ENCODE assay signal across 27 cellular contexts in the genomic region with DNA sequence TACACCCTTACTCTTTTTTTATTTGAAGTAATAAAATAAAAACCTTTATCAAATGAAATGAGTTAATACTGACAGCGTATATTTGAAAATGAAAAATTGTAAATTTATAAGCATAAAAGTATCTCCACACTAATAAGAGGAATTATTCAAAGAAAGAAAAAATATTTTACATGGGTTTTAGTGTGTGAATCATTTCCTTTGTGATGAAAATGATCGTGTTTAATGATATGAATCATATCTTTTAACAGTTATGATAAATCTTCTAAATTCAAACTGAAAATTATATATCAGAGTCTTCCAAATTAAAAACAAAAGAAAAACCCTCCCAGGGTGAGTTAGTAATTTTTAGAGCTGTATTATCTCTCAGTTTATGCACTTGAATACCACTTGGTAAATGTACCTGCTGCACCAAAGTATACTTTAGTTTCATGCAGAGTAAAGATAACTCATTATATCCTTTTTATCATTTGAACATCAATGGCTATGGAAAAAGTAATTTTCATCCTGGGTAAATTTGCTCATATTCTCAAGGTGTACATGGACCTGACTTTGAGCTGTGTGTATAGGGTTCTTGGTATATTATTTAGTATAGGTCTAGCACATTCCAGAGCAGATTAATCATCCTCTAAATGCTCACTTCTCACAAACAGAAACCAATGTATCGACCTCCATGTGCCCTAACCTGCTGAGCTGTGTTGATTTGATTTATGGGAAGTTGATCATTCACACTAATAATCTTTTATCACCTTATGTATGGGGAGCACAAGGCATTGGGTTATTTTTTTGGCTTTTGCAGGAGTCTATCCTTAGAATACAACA.
DNase-seq lines count a peak whose midpoint lies in the region; FAIRE-seq and TF ChIP-seq lines count a peak whose summit lies in the region.
"Had no signal": no experiment of that assay in that cellular context is flagged by ENCODE, and none has a peak within 500 bp of the region (broad histone marks: within the 10 kb centered on the region; RNA-seq: fewer than 3 reads in every experiment).

No MANE protein-coding gene starts in this region.

- peak overlapping the region; percentile 63 for H3K4me2 ChIP-seq in mammary epithelial cell (ENCODE audit: insufficient read depth, low read depth, low read length)
- peak overlapping the region; percentile 80 for H3K4me2 ChIP-seq in keratinocyte (ENCODE audit: control insufficient read depth, extremely low read depth, insufficient read depth, low read depth, low read length)
- H3K4me2 ChIP-seq: BLaER1 treated with 17β-estradiol and CSF1 and Interleukin-3, amounts not matched to agents 10 nM and 100 nM; KMS-11 had no signal

- dilution Hi-C loops in mammary epithelial cell (cut with HindIII; ENCODE audit: low sequenced_read_pairs): no loop called here
- dilution Hi-C loops in keratinocyte (cut with MboI; ENCODE audit: extremely low pct_ligation_motif_present, low sequenced_read_pairs): no loop called here

- FAIRE-seq in HTR-8/SVneo (lab: Jason Lieb, UNC): no peak
- no peak for FAIRE-seq in keratinocyte (lab: Jason Lieb, UNC)
- FAIRE-seq in urothelium cell line (lab: Jason Lieb, UNC): no peak
- FAIRE-seq: colon had no signal

- H2AFZ ChIP-seq in mammary epithelial cell (ENCODE audit: low read depth, low read length): no peak overlapping the region
- no peak overlapping the region for H2AFZ ChIP-seq in keratinocyte (ENCODE audit: control insufficient read depth, low read length)

- H3K36me3 ChIP-seq in mammary epithelial cell (ENCODE audit: insufficient read depth, low read length) (no peaks in the 10 kb centered on the region), keratinocyte (ENCODE audit: control insufficient read depth in 2 of 2, extremely low read depth in 1 of 2, insufficient read depth in 2 of 2, low read length in 2 of 2) (no peaks in the 10 kb centered on the region), prostate gland (no peaks in the 10 kb centered on the region)
- H3K36me3 ChIP-seq: BLaER1 treated with 17β-estradiol and CSF1 and Interleukin-3, amounts not matched to agents 10 nM and 100 nM; heart left ventricle; lower lobe of right lung; transverse colon had no signal

- H3K36me3 Mint-ChIP-seq in activated CD4-positive, alpha-beta T cell treated with anti-CD3 and anti-CD28 coated beads, Interleukin-2, amount 10 ng/mL, durations not matched to agents 7 days and 5 days (ENCODE audit: low read depth): no peaks in the 10 kb centered on the region
- H3K36me3 Mint-ChIP-seq: activated naive CD4-positive, alpha-beta T cell treated with anti-CD3 and anti-CD28 coated beads, Interleukin-2, amount 50 U/mL, for 24 hours; stimulated activated memory B cell treated with anti-CD40 and anti-IgM and Interleukin-4, amounts not matched to agents 10 μg/mL and 1 μg/mL and 100 μg/mL, for 72 hours had no signal

- DNase-seq in ELR (ENCODE audit: low read depth) (peak; percentile 72), HTR-8/SVneo (ENCODE audit: insufficient read length, low spot score) (peak; percentile 10), mammary epithelial cell (peak; percentile 46), keratinocyte (ENCODE audit: low read depth, low spot score) (peak; percentile 19), prostate gland (ENCODE audit: low spot score) (no peak), urothelium cell line (ENCODE audit: low spot score) (no peak), GOT3 (lab: John Stamatoyannopoulos, UW) (no peak)
- no peak for DNase-seq in activated CD4-positive, alpha-beta T cell treated with anti-CD3 and anti-CD28 coated beads, Interleukin-2, amount 10 ng/mL, durations not matched to agents 7 days and 5 days
- DNase-seq: amniotic stem cell; effector CD4-positive, alpha-beta T cell; heart left ventricle; lower lobe of right lung; naive thymus-derived CD8-positive, alpha-beta T cell; NCI-H1436 treated with DMSO at 0.1 percent for 48 hours; NCI-H2081 treated with DMSO at 0.1 percent for 48 hours; NCI-H345; nucleus accumbens; SHP77 treated with DMSO at 0.1 percent for 48 hours; transverse colon had no signal

- H3K27ac Mint-ChIP-seq in activated CD4-positive, alpha-beta T cell treated with anti-CD3 and anti-CD28 coated beads, Interleukin-2, amount 10 ng/mL, durations not matched to agents 7 days and 5 days: no peak overlapping the region
- H3K27ac Mint-ChIP-seq: activated naive CD4-positive, alpha-beta T cell treated with anti-CD3 and anti-CD28 coated beads, Interleukin-2, amount 50 U/mL, for 24 hours; activated T-helper 2 cell treated with anti-CD3 and anti-CD28 coated beads, Interferon-gamma antibody, Interleukin-2, Interleukin-4, amounts not matched to agents 10 μg/mL and 5 μg/mL and 100 μg/mL, durations not matched to agents 14 hours and 24 hours and 36 hours; naive thymus-derived CD8-positive, alpha-beta T cell; stimulated activated memory B cell treated with anti-CD40 and anti-IgM and Interleukin-4, amounts not matched to agents 10 μg/mL and 1 μg/mL and 100 μg/mL, for 72 hours; T-helper 2 cell treated with Interferon-gamma antibody and Interleukin-4, amounts not matched to agents 5 μg/mL and 100 μg/mL, for 36 hours had no signal

- H3K9me3 ChIP-seq in mammary epithelial cell (replicated peaks; ENCODE audit: insufficient read depth, low read length): no peaks in the 10 kb centered on the region
- H3K9me3 ChIP-seq in keratinocyte (ENCODE audit: control insufficient read depth, low read depth, low read length): no peaks in the 10 kb centered on the region
- H3K9me3 ChIP-seq in prostate gland: no peaks in the 10 kb centered on the region
- H3K9me3 ChIP-seq: BLaER1 treated with 17β-estradiol and CSF1 and Interleukin-3, amounts not matched to agents 10 nM and 100 nM; lower lobe of right lung; transverse colon had no signal

- in situ Hi-C loops in mammary epithelial cell (cut with MboI; ENCODE audit: low sequenced_read_pairs in 2 of 2): no loop called here

- no peaks in the 10 kb centered on the region for H3K9me1 ChIP-seq in keratinocyte (ENCODE audit: control insufficient read depth, extremely low read depth, insufficient read depth, low read length)

- no peaks in the 10 kb centered on the region for H3K27me3 ChIP-seq in mammary epithelial cell (ENCODE audit: insufficient read depth, low read length)
- H3K27me3 ChIP-seq in keratinocyte (ENCODE audit: control insufficient read depth, extremely low read depth, insufficient read depth, low read length): no peaks in the 10 kb centered on the region
- H3K27me3 ChIP-seq in prostate gland (replicated peaks; ENCODE audit: insufficient read depth): no peaks in the 10 kb centered on the region
- H3K27me3 ChIP-seq: BLaER1 treated with 17β-estradiol and CSF1 and Interleukin-3, amounts not matched to agents 10 nM and 100 nM; heart left ventricle; transverse colon had no signal

- no peak overlapping the region for H3K9ac ChIP-seq in mammary epithelial cell (ENCODE audit: insufficient read depth, low read length)
- H3K9ac ChIP-seq in keratinocyte (ENCODE audit: control insufficient read depth, extremely low read depth, insufficient read depth, low read length): no peak overlapping the region
- H3K9ac ChIP-seq: BLaER1 treated with 17β-estradiol and CSF1 and Interleukin-3, amounts not matched to agents 10 nM and 100 nM; KMS-11 had no signal

- no peak for TF ChIP-seq CTCF in mammary epithelial cell (conservative IDR thresholded peaks at IDR 0.05 in 1 of 2, IDR thresholded peaks at IDR 0.05 in 1 of 2; ENCODE audit: extremely low read depth in 1 of 2, insufficient read depth in 1 of 2, low read depth in 1 of 2, low read length in 2 of 2)
- no peak for TF ChIP-seq CTCF in keratinocyte (optimal IDR thresholded peaks at IDR 0.05 in 1 of 3, IDR thresholded peaks at IDR 0.05 in 1 of 3, conservative IDR thresholded peaks at IDR 0.05 in 1 of 3; ENCODE audit: extremely low read depth in 1 of 3, insufficient read depth in 2 of 3, low read length in 3 of 3)
- TF ChIP-seq CTCF in prostate gland (IDR thresholded peaks at IDR 0.05): no peak

- H3K4me3 Mint-ChIP-seq in activated CD4-positive, alpha-beta T cell treated with anti-CD3 and anti-CD28 coated beads, Interleukin-2, amount 10 ng/mL, durations not matched to agents 7 days and 5 days: no peak overlapping the region
- H3K4me3 Mint-ChIP-seq: activated naive CD4-positive, alpha-beta T cell treated with anti-CD3 and anti-CD28 coated beads, Interleukin-2, amount 50 U/mL, for 24 hours; naive thymus-derived CD8-positive, alpha-beta T cell; stimulated activated memory B cell treated with anti-CD40 and anti-IgM and Interleukin-4, amounts not matched to agents 10 μg/mL and 1 μg/mL and 100 μg/mL, for 72 hours; T-helper 2 cell treated with Interferon-gamma antibody and Interleukin-4, amounts not matched to agents 5 μg/mL and 100 μg/mL, for 36 hours had no signal

- H3K9me3 Mint-ChIP-seq in activated CD4-positive, alpha-beta T cell treated with anti-CD3 and anti-CD28 coated beads, Interleukin-2, amount 10 ng/mL, durations not matched to agents 7 days and 5 days: no peaks in the 10 kb centered on the region
- H3K9me3 Mint-ChIP-seq: activated T-helper 2 cell treated with anti-CD3 and anti-CD28 coated beads, Interferon-gamma antibody, Interleukin-2, Interleukin-4, amounts not matched to agents 10 μg/mL and 5 μg/mL and 100 μg/mL, durations not matched to agents 14 hours and 24 hours and 36 hours; stimulated activated memory B cell treated with anti-CD40 and anti-IgM and Interleukin-4, amounts not matched to agents 10 μg/mL and 1 μg/mL and 100 μg/mL, for 72 hours; T-helper 2 cell treated with Interferon-gamma antibody and Interleukin-4, amounts not matched to agents 5 μg/mL and 100 μg/mL, for 36 hours had no signal

- H3K27ac ChIP-seq in mammary epithelial cell (ENCODE audit: insufficient read depth, low read depth, low read length): peak overlapping the region; percentile 51
- H3K27ac ChIP-seq in keratinocyte (ENCODE audit: control insufficient read depth, insufficient read depth, low read length): peak overlapping the region; percentile 38
- no peak overlapping the region for H3K27ac ChIP-seq in prostate gland
- H3K27ac ChIP-seq: BLaER1 treated with 17β-estradiol and CSF1 and Interleukin-3, amounts not matched to agents 10 nM and 100 nM; heart left ventricle; KMS-11; lower lobe of right lung; skin epidermis; transverse colon had no signal

- H4K20me1 ChIP-seq in mammary epithelial cell (ENCODE audit: insufficient read depth, low read length): no peaks in the 10 kb centered on the region
- no peaks in the 10 kb centered on the region for H4K20me1 ChIP-seq in keratinocyte (ENCODE audit: control insufficient read depth, extremely low read depth, insufficient read depth, low read length)
- H4K20me1 ChIP-seq: BLaER1 treated with 17β-estradiol and CSF1 and Interleukin-3, amounts not matched to agents 10 nM and 100 nM had no signal

- H3K79me2 ChIP-seq in mammary epithelial cell (ENCODE audit: insufficient read depth, low read length) (no peaks in the 10 kb centered on the region), keratinocyte (ENCODE audit: control insufficient read depth, insufficient read depth, low read length) (no peaks in the 10 kb centered on the region)

- POLR2A ChIA-PET in activated CD4-positive, alpha-beta T cell treated with anti-CD3 and anti-CD28 coated beads, Interleukin-2, amount 10 ng/mL, durations not matched to agents 7 days and 5 days (lab: Charles Lee): no interaction called here

- WGBS in mammary epithelial cell (ENCODE audit: low coverage, missing lambda C conversion rate): 27% methylated on average over 3 of the region's 3 CpGs
- 54% methylated on average over 3 of the region's 3 CpGs for WGBS in prostate gland

- TF ChIP-seq POLR2A in prostate gland (IDR thresholded peaks at IDR 0.05): no peak

- H3K4me1 Mint-ChIP-seq in activated CD4-positive, alpha-beta T cell treated with anti-CD3 and anti-CD28 coated beads, Interleukin-2, amount 10 ng/mL, durations not matched to agents 7 days and 5 days: no peaks in the 10 kb centered on the region
- H3K4me1 Mint-ChIP-seq: activated naive CD4-positive, alpha-beta T cell treated with anti-CD3 and anti-CD28 coated beads, Interleukin-2, amount 50 U/mL, for 24 hours; naive thymus-derived CD8-positive, alpha-beta T cell; stimulated activated memory B cell treated with anti-CD40 and anti-IgM and Interleukin-4, amounts not matched to agents 10 μg/mL and 1 μg/mL and 100 μg/mL, for 72 hours had no signal

- H3K4me3 ChIP-seq in mammary epithelial cell (replicated peaks in 1 of 3; ENCODE audit: insufficient read depth in 1 of 3, low read depth in 2 of 3, low read length in 3 of 3) (peak overlapping the region in 2 of 3 experiments; percentile 6), keratinocyte (ENCODE audit: control insufficient read depth in 2 of 3, extremely low read depth in 1 of 3, insufficient read depth in 2 of 3, low read depth in 1 of 3, low read length in 3 of 3) (peak overlapping the region in 1 of 3 experiments; percentile 57), prostate gland (no peak overlapping the region)
- H3K4me3 ChIP-seq: BLaER1 treated with 17β-estradiol and CSF1 and Interleukin-3, amounts not matched to agents 10 nM and 100 nM; heart left ventricle; lower lobe of right lung; skin epidermis; transverse colon had no signal

- no TSS peak for BruUV-seq in mammary epithelial cell (replicated peaks; lab: Mats Ljungman, UMichigan)

- CTCF ChIA-PET in mammary epithelial cell (lab: Charles Lee; ENCODE audit: low non-redundant PET): no interaction called here
- CTCF ChIA-PET in activated CD4-positive, alpha-beta T cell treated with anti-CD3 and anti-CD28 coated beads, Interleukin-2, amount 10 ng/mL, durations not matched to agents 7 days and 5 days (lab: Charles Lee): no interaction called here

- no peaks in the 10 kb centered on the region for H3K27me3 Mint-ChIP-seq in activated CD4-positive, alpha-beta T cell treated with anti-CD3 and anti-CD28 coated beads, Interleukin-2, amount 10 ng/mL, durations not matched to agents 7 days and 5 days
- H3K27me3 Mint-ChIP-seq: activated naive CD4-positive, alpha-beta T cell treated with anti-CD3 and anti-CD28 coated beads, Interleukin-2, amount 50 U/mL, for 24 hours; stimulated activated memory B cell treated with anti-CD40 and anti-IgM and Interleukin-4, amounts not matched to agents 10 μg/mL and 1 μg/mL and 100 μg/mL, for 72 hours had no signal

- intact Hi-C loops in mammary epithelial cell (cut with micrococcal nuclease): loop anchor here (2.0 to 10.0 kb wide), 3 partner anchors 99 to 1060 kb away; partner anchors contain the start of genes BARD1 and VWC2L
- intact Hi-C loops in prostate gland (cut with DNase I): no loop called here

- H3K4me1 ChIP-seq in mammary epithelial cell (ENCODE audit: insufficient read depth, low read length) (peaks cover 13% of the 10 kb centered on the region), keratinocyte (ENCODE audit: control insufficient read depth, extremely low read depth, insufficient read depth, low read length) (peaks cover 12% of the 10 kb centered on the region), prostate gland (replicated peaks) (no peaks in the 10 kb centered on the region)
- H3K4me1 ChIP-seq: BLaER1 treated with 17β-estradiol and CSF1 and Interleukin-3, amounts not matched to agents 10 nM and 100 nM; heart left ventricle; lower lobe of right lung; transverse colon had no signal

Comparison
In these comparisons a context has a peak if more than half of its experiments do, and no peak if none do; other contexts are left out.
1. DNase-seq: peak in ELR (single experiment), HTR-8/SVneo (single experiment), mammary epithelial cell (single experiment) and keratinocyte (single experiment); none in activated CD4-positive, alpha-beta T cell treated with anti-CD3 and anti-CD28 coated beads, Interleukin-2, amount 10 ng/mL, durations not matched to agents 7 days and 5 days (single experiment), prostate gland (single experiment), urothelium cell line (single experiment) and GOT3 (single experiment).
2. H3K27ac ChIP-seq: peak in mammary epithelial cell (single experiment) and keratinocyte (single experiment); none in prostate gland (0 of 2).
3. H3K4me3 ChIP-seq: peak in mammary epithelial cell (2 of 3); none in prostate gland (0 of 2).